ENCODE assay signal across 37 cellular contexts in genomic region chr4:163447481-163447880, GRCh38. TPM values are rescaled to one million over a fixed set of nuclear protein-coding genes. Genes with fewer than 3 reads are reported as not detected.
"Had no signal": no experiment of that assay in that cellular context is flagged by ENCODE, and none has a peak within 500 bp of the region (broad histone marks: within the 10 kb centered on the region; RNA-seq: fewer than 3 reads in every experiment).

No MANE protein-coding gene starts in this region.

- H3K4me1 ChIP-seq: adrenal gland, body of pancreas, breast epithelium, Peyer's patch had no signal

- H3K4me3 ChIP-seq: adrenal gland, body of pancreas, breast epithelium, K562, MG63, Peyer's patch had no signal

- H3K9me3 ChIP-seq: adrenal gland, body of pancreas, breast epithelium, MG63, Peyer's patch had no signal

- DNase-seq: activated CD4-positive, alpha-beta memory T cell treated with anti-CD3 and anti-CD28 coated beads for 36 hours; activated CD4-positive, alpha-beta T cell treated with anti-CD3 and anti-CD28 coated beads for 36 hours; activated CD4-positive, alpha-beta T cell treated with anti-CD3 and anti-CD28 coated beads, Interleukin-2, amount 50 U/mL, for 1 hour; activated CD8-positive, alpha-beta memory T cell treated with anti-CD3 and anti-CD28 coated beads, Interleukin-2, amount 50 U/mL, for 4 hours; activated gamma-delta T cell treated with Interleukin-2 at 50 U/mL for 16 hours; activated naive CD4-positive, alpha-beta T cell treated with anti-CD3 and anti-CD28 coated beads for 36 hours; activated T-cell treated with anti-CD3 and anti-CD28 coated beads for 4 hours; activated T-cell treated with anti-CD3 and anti-CD28 coated beads, Interleukin-2, amount 50 U/mL, for 4 hours; caudate nucleus; MG63; NCI-H1048; NCI-H1436 treated with DMSO at 0.1 percent for 48 hours; NCI-H1694 treated with DMSO at 0.1 percent for 48 hours; NCI-H2029; NCI-H345; NCI-H524 treated with DMSO at 0.1 percent for 48 hours; NCI-H748 treated with DMSO at 0.1 percent for 48 hours; NK-92 treated with Interleukin-12 subunit alpha and Interleukin-12 subunit beta, amount 100 ng/mL, for 24 hours; PC-3; Peyer's patch; SIG-M5; SW 1271; T-helper 1 cell; T-helper 2 cell; T-helper 9 cell had no signal

- H3K27ac ChIP-seq: adrenal gland, breast epithelium, Peyer's patch, RWPE1 had no signal

- H3K36me3 ChIP-seq: adrenal gland, breast epithelium, MG63, Peyer's patch had no signal

- FAIRE-seq: astrocyte, K562 had no signal

RNA-seq across cellular contexts. Expression of gene TKTL2, which starts 26.1 kb away (rescaled TPM):
- total RNA-seq: activated CD4-positive, alpha-beta memory T cell treated with anti-CD3 and anti-CD28 coated beads for 36 hours; activated CD4-positive, alpha-beta T cell treated with anti-CD3 and anti-CD28 coated beads for 36 hours; activated naive CD4-positive, alpha-beta T cell treated with anti-CD3 and anti-CD28 coated beads for 36 hours; activated naive CD4-positive, alpha-beta T cell treated with anti-CD3 and anti-CD28 coated beads, Interleukin-2, amount 50 U/mL, for 72 hours; activated T-cell treated with anti-CD3 and anti-CD28 coated beads, Interleukin-2, amount 50 U/mL, for 4 hours; activated T-helper 1 cell treated with anti-CD3 and anti-CD28 coated beads, Interleukin-12 subunit alpha, Interleukin-12 subunit beta, Interleukin-2, Interleukin-4 antibody, amounts not matched to agents 30 ng/mL and 10 ng/mL and 1 ng/mL, durations not matched to agents 14 hours and 24 hours and 36 hours; adrenal gland; astrocyte; body of pancreas; NCI-H460; PC-3; Peyer's patch; Right ventricle myocardium inferior; SK-MEL-5; WTC11 had no signal
- polyA plus RNA-seq: adrenal gland had no signal
